ENCODE assay signal across 21 cellular contexts in genomic region chr6:36064770-36065396, GRCh38. TPM values are rescaled to one million over a fixed set of nuclear protein-coding genes. Genes with fewer than 3 reads are reported as not detected.
DNase-seq lines count a peak whose midpoint lies in the region; ATAC-seq, FAIRE-seq and TF ChIP-seq lines count a peak whose summit lies in the region.
"Had no signal": no experiment of that assay in that cellular context is flagged by ENCODE, and none has a peak within 500 bp of the region (broad histone marks: within the 10 kb centered on the region; RNA-seq: fewer than 3 reads in every experiment).

No MANE protein-coding gene starts in this region.

- H3K4me1 ChIP-seq in GM12878 (ENCODE audit: control insufficient read depth, insufficient read depth, low read length) (peaks cover 3% of the 10 kb centered on the region; the same call in 1 of the 2 replicates), uterus (peaks cover 0 to 7% of the 10 kb centered on the region in 2 donors)

- H3K36me3 ChIP-seq in GM12878 (ENCODE audit: control insufficient read depth in 2 of 2, insufficient read depth in 2 of 2, low read length in 1 of 2) (peaks cover 0 to 5% of the 10 kb centered on the region in 2 experiments; a peak in 3 of 4 replicates), uterus (no peaks in the 10 kb centered on the region), H7 (replicated peaks; ENCODE audit: control insufficient read depth, insufficient read depth, low read length) (no peaks in the 10 kb centered on the region; the same call in 1 of the 2 replicates)
- H3K36me3 ChIP-seq: adrenal gland had no signal

- CTCF ChIA-PET in activated naive CD4-positive, alpha-beta T cell treated with anti-CD3 and anti-CD28 coated beads, Interleukin-2, amount 10 ng/mL, durations not matched to agents 7 days and 5 days (lab: Charles Lee): no interaction called here
- CTCF ChIA-PET in GM12878 (lab: Yijun Ruan, JAX): interaction anchor here (0.9 kb wide), 1 partner anchor 18 kb away, joined by 4 read pairs; no protein-coding TSS in a partner anchor

- H3K9me3 Mint-ChIP-seq in activated naive CD4-positive, alpha-beta T cell treated with anti-CD3 and anti-CD28 coated beads, Interleukin-2, amount 50 U/mL, for 72 hours: no peaks in the 10 kb centered on the region
- no peaks in the 10 kb centered on the region for H3K9me3 Mint-ChIP-seq in activated naive CD4-positive, alpha-beta T cell treated with anti-CD3 and anti-CD28 coated beads, Interleukin-2, amount 10 ng/mL, durations not matched to agents 7 days and 5 days
- no peaks in the 10 kb centered on the region for H3K9me3 Mint-ChIP-seq in mesothelial cell of epicardium
- H3K9me3 Mint-ChIP-seq: HFFc6 had no signal

- H3K27me3 ChIP-seq in GM12878 (replicated peaks in 1 of 2; ENCODE audit: control insufficient read depth in 2 of 2, insufficient read depth in 2 of 2, low read length in 1 of 2): no peaks in the 10 kb centered on the region
- H3K27me3 ChIP-seq in uterus: no peaks in the 10 kb centered on the region
- H3K27me3 ChIP-seq in H7 (ENCODE audit: control insufficient read depth, insufficient read depth, low read length): no peaks in the 10 kb centered on the region
- H3K27me3 ChIP-seq: adrenal gland had no signal

- no peak overlapping the region for H3K4me2 ChIP-seq in GM12878 (ENCODE audit: control insufficient read depth, insufficient read depth)

- 98% methylated on average over 3 of the region's 3 CpGs for WGBS in GM12878 (ENCODE audit: insufficient coverage, insufficient replicate concordance, low lambda C conversion rate, missing lambda C conversion rate)

- TF ChIP-seq POLR2A in GM12878 (IDR thresholded peaks at IDR 0.05; ENCODE audit: low read depth, low read length) (no peak), uterus (IDR thresholded peaks at IDR 0.05) (no peak)

- peaks cover 10% of the 10 kb centered on the region for H3K4me1 Mint-ChIP-seq in activated naive CD4-positive, alpha-beta T cell treated with anti-CD3 and anti-CD28 coated beads, Interleukin-2, amount 10 ng/mL, durations not matched to agents 7 days and 5 days
- H3K4me1 Mint-ChIP-seq in mesothelial cell of epicardium: peaks cover 50% of the 10 kb centered on the region

- POLR2A ChIA-PET in GM12878 (lab: Charles Lee): no interaction called here

- DNase-seq in activated naive CD4-positive, alpha-beta T cell treated with anti-CD3 and anti-CD28 coated beads, Interleukin-2, amount 50 U/mL, for 72 hours (ENCODE audit: low spot score in 2 of 2): no peak
- DNase-seq in activated naive CD4-positive, alpha-beta T cell treated with anti-CD3 and anti-CD28 coated beads, Interleukin-2, amount 10 ng/mL, durations not matched to agents 7 days and 5 days: no peak
- no peak for DNase-seq in GM12878 (ENCODE audit: low read depth, low spot score)
- DNase-seq in mesothelial cell of epicardium (ENCODE audit: low spot score in 2 of 2, unreplicated experiment in 2 of 2): no peak
- DNase-seq in uterus: no peak
- no peak for DNase-seq in H7
- DNase-seq: activated T-cell treated with anti-CD3 and anti-CD28 coated beads for 4 hours; adrenal gland; cerebellar nuclear complex; GF-D8; HFFc6; mammary epithelial cell; NCI-H1092 treated with DMSO at 0.1 percent for 48 hours; NCI-H2171 treated with DMSO at 0.1 percent for 48 hours; nucleus accumbens; stimulated activated CD4-positive, alpha-beta T cell treated with anti-CD3 and anti-CD28 coated beads, Interleukin-4, amount 100 ng/mL, for 1 hour had no signal

- peak; percentile 28 to 50 for ATAC-seq in activated naive CD4-positive, alpha-beta T cell treated with anti-CD3 and anti-CD28 coated beads, Interleukin-2, amount 50 U/mL, for 72 hours
- ATAC-seq in GM12878: peak; percentile 37; the same call in 1 of the 3 replicates
- ATAC-seq in HG03097 (IDR thresholded peaks at IDR 0.05; ENCODE audit: low FRiP score, unreplicated experiment): no peak
- no peak for ATAC-seq in HG03439 (IDR thresholded peaks at IDR 0.05; ENCODE audit: unreplicated experiment)

- TF ChIP-seq RAD21 in GM12878 (IDR thresholded peaks at IDR 0.05; ENCODE audit: insufficient read depth, low read depth, low read length): no peak

- H3K4me3 ChIP-seq in GM12878 (no peak overlapping the region), uterus (no peak overlapping the region), H7 (ENCODE audit: insufficient read depth, low read depth, low read length) (no peak overlapping the region)
- H3K4me3 ChIP-seq: adrenal gland had no signal

- peaks cover 0 to 10% of the 10 kb centered on the region in 2 donors for H3K36me3 Mint-ChIP-seq in activated naive CD4-positive, alpha-beta T cell treated with anti-CD3 and anti-CD28 coated beads, Interleukin-2, amount 50 U/mL, for 72 hours
- peaks cover 33% of the 10 kb centered on the region for H3K36me3 Mint-ChIP-seq in activated naive CD4-positive, alpha-beta T cell treated with anti-CD3 and anti-CD28 coated beads, Interleukin-2, amount 10 ng/mL, durations not matched to agents 7 days and 5 days
- peaks cover 9% of the 10 kb centered on the region for H3K36me3 Mint-ChIP-seq in mesothelial cell of epicardium

- H3K27me3 Mint-ChIP-seq in activated naive CD4-positive, alpha-beta T cell treated with anti-CD3 and anti-CD28 coated beads, Interleukin-2, amount 10 ng/mL, durations not matched to agents 7 days and 5 days: no peaks in the 10 kb centered on the region
- no peaks in the 10 kb centered on the region for H3K27me3 Mint-ChIP-seq in mesothelial cell of epicardium (ENCODE audit: low read depth)

- H3K4me3 Mint-ChIP-seq in activated naive CD4-positive, alpha-beta T cell treated with anti-CD3 and anti-CD28 coated beads, Interleukin-2, amount 10 ng/mL, durations not matched to agents 7 days and 5 days: no peak overlapping the region
- no peak overlapping the region for H3K4me3 Mint-ChIP-seq in mesothelial cell of epicardium
- H3K4me3 Mint-ChIP-seq: HFFc6 had no signal

- H3K27ac ChIP-seq in GM12878 (ENCODE audit: control insufficient read depth, insufficient read depth) (no peak overlapping the region), uterus (peak overlapping the region; percentile 5 to 29)
- H3K27ac ChIP-seq: adrenal gland had no signal

- H3K9me3 ChIP-seq in GM12878 (replicated peaks; ENCODE audit: control insufficient read depth, insufficient read depth, low read length) (no peaks in the 10 kb centered on the region), uterus (no peaks in the 10 kb centered on the region)
- H3K9me3 ChIP-seq: adrenal gland had no signal

- H4K20me1 ChIP-seq in GM12878 (ENCODE audit: control insufficient read depth, insufficient read depth): no peaks in the 10 kb centered on the region

- SMC1A ChIA-PET in GM12878 (lab: Charles Lee; ENCODE audit: uncharacterized antibody, unreplicated experiment): interaction anchor here (0.6 to 1.5 kb wide), 2 partner anchors 36 to 249 kb away, joined by 4 read pairs; no protein-coding TSS in a partner anchor

- no peak for TF ChIP-seq EP300 in GM12878 (IDR thresholded peaks at IDR 0.05; ENCODE audit: borderline replicate concordance in 1 of 2, control insufficient read depth in 1 of 2, low read depth in 2 of 2, low read length in 2 of 2)

- no TSS peak for BruUV-seq in GM12878 (replicated peaks; lab: Mats Ljungman, UMichigan)

- peaks cover 15% of the 10 kb centered on the region for H3K79me2 ChIP-seq in GM12878 (ENCODE audit: control insufficient read depth, insufficient read depth, low read length)

- peak overlapping the region in 1 of 2 donors; percentile 32 for H3K27ac Mint-ChIP-seq in activated naive CD4-positive, alpha-beta T cell treated with anti-CD3 and anti-CD28 coated beads, Interleukin-2, amount 50 U/mL, for 72 hours
- H3K27ac Mint-ChIP-seq in activated naive CD4-positive, alpha-beta T cell treated with anti-CD3 and anti-CD28 coated beads, Interleukin-2, amount 10 ng/mL, durations not matched to agents 7 days and 5 days: no peak overlapping the region
- H3K27ac Mint-ChIP-seq in mesothelial cell of epicardium: peak overlapping the region; percentile 83
- H3K27ac Mint-ChIP-seq: HFFc6 had no signal

- in situ Hi-C loops in GM12878 (cut with MboI): no loop called here

- TF ChIP-seq CTCF in GM12878 (IDR thresholded peaks at IDR 0.05 in 2 of 3, conservative IDR thresholded peaks at IDR 0.05 in 1 of 3; ENCODE audit: control insufficient read depth in 2 of 3, extremely low read depth in 1 of 3, insufficient read depth in 1 of 3, low read depth in 3 of 3, low read length in 3 of 3): no peak
- no peak for TF ChIP-seq CTCF in mesothelial cell of epicardium (IDR thresholded peaks at IDR 0.05; ENCODE audit: unreplicated experiment)
- no peak for TF ChIP-seq CTCF in uterus (IDR thresholded peaks at IDR 0.05)

- FAIRE-seq in GM12878 (lab: Jason Lieb, UNC): no peak
- FAIRE-seq: D721Med, endothelial cell of umbilical vein had no signal

- intact Hi-C loops in GM12878 (cut with micrococcal nuclease; ENCODE audit: unreplicated experiment): no loop called here
- intact Hi-C loops in uterus (cut with DNase I; ENCODE audit: low total_unique reads): no loop called here

- H3K9ac ChIP-seq in GM12878 (ENCODE audit: control insufficient read depth, insufficient read depth, low read length): no peak overlapping the region

- H2AFZ ChIP-seq in GM12878 (ENCODE audit: control insufficient read depth, low read depth, low read length): no peak overlapping the region

- RAD21 ChIA-PET in GM12878 (lab: Charles Lee; ENCODE audit: unreplicated experiment): no interaction called here

RNA-seq across cellular contexts. Expression of gene MAPK14, which starts 37.3 kb away (rescaled TPM):
- total RNA-seq in activated naive CD4-positive, alpha-beta T cell treated with anti-CD3 and anti-CD28 coated beads, Interleukin-2, amount 50 U/mL, for 72 hours: 10 to 100 TPM; 45.3 to 51.5 TPM
- total RNA-seq in GM12878 (2013; cell fraction: nucleolus; rRNA removed): 217 and 244 TPM in 2 replicates
- total RNA-seq in GM12878 (2014; rRNA removed) (47.4 and 53.0 TPM in 2 replicates), GM12878 (2014; rRNA removed; fragmentation: Illumina TruSeq; extraction: Trizol) (43.6 and 44.4 TPM in 2 replicates), GM12878 (2021) (45.6 and 49.1 TPM in 2 replicates), mesothelial cell of epicardium (51.1 to 54.8 TPM (median 54.8 TPM) in 3 replicates), uterus (100 to 1,000 TPM in 2 of 4 donors, 10 to 100 TPM in 2; 62.0 to 117 (median 86.2) TPM)
- 15.3 TPM for polyA plus RNA-seq in GM12878 (2011; ENCODE audit: low read depth)
- polyA plus RNA-seq in GM12878 (2011; rRNA removed) (59.5 and 67.9 TPM in 2 replicates), GM12878 (2014; fragmentation: Illumina TruSeq; extraction: Trizol) (42.4 and 52.5 TPM in 2 replicates), GM12878 (2014; fragmentation: Nextera tagmentation; extraction: Ambion mirVana) (10 to 100 TPM; 12.5 to 13.7 TPM), GM12878 (2014; rRNA removed) (33.0 and 39.5 TPM in 2 replicates), GM12878 (2016; fragmentation: Nextera tagmentation; extraction: Ambion mirVana) (10 to 100 TPM; 37.3 to 44.2 TPM)
- 32.2 and 41.0 TPM in 2 replicates for polyA plus RNA-seq in GM12878 (2011; cell fraction: cytosol; rRNA removed)
- polyA plus RNA-seq in GM12878 (2011; cell fraction: nucleus; rRNA removed): 51.4 and 65.2 TPM in 2 replicates
- polyA plus RNA-seq in GM12878 (2012): 17.0 and 24.1 TPM in 2 replicates
- 75.0 and 99.8 TPM in 2 replicates for polyA minus RNA-seq in GM12878 (2011; rRNA and poly(A)+ RNA removed)
- 17.0 and 23.2 TPM in 2 replicates for polyA minus RNA-seq in GM12878 (2011; cell fraction: cytosol; rRNA and poly(A)+ RNA removed)
- 50.7 and 98.0 TPM in 2 replicates for polyA minus RNA-seq in GM12878 (2011; cell fraction: nucleus; rRNA and poly(A)+ RNA removed)
- total RNA-seq in H7 (2014; rRNA removed; shearing (Covaris generic)): 34.2 and 35.8 TPM in 2 replicates

RNA-seq across cellular contexts. Expression of gene SLC26A8, which starts 40.4 kb away (rescaled TPM):
- under 1 TPM in 1 of 2 donors, not detected in 1; 0.25 TPM for total RNA-seq in activated naive CD4-positive, alpha-beta T cell treated with anti-CD3 and anti-CD28 coated beads, Interleukin-2, amount 50 U/mL, for 72 hours
- not detected in 2 replicates for total RNA-seq in GM12878 (2013; cell fraction: nucleolus; rRNA removed)
- total RNA-seq in GM12878 (2014; rRNA removed) (0.44 and 0.85 TPM in 2 replicates), GM12878 (2014; rRNA removed; fragmentation: Illumina TruSeq; extraction: Trizol) (0.05 and 0.09 TPM in 2 replicates), GM12878 (2021) (0.35 TPM in 1 of 2 replicates, not detected in the other), mesothelial cell of epicardium (0.27 to 0.38 TPM (median 0.29 TPM) in 3 replicates), uterus (under 1 TPM in 1 of 4 donors, not detected in 3; 0.07 TPM)
- not detected for polyA plus RNA-seq in GM12878 (2011; ENCODE audit: low read depth)
- polyA plus RNA-seq in GM12878 (2011; rRNA removed) (not detected in 2 replicates), GM12878 (2014; fragmentation: Illumina TruSeq; extraction: Trizol) (0.32 and 1.1 TPM in 2 replicates), GM12878 (2014; fragmentation: Nextera tagmentation; extraction: Ambion mirVana) (under 1 TPM; 0.14 to 0.18 TPM), GM12878 (2014; rRNA removed) (0.22 and 0.26 TPM in 2 replicates), GM12878 (2016; fragmentation: Nextera tagmentation; extraction: Ambion mirVana) (under 1 TPM; 0.28 to 0.95 TPM)
- polyA plus RNA-seq in GM12878 (2011; cell fraction: cytosol; rRNA removed): not detected in 2 replicates
- 0.06 TPM in 1 of 2 replicates, not detected in the other for polyA plus RNA-seq in GM12878 (2011; cell fraction: nucleus; rRNA removed)
- polyA plus RNA-seq in GM12878 (2012): not detected in 2 replicates
- not detected in 2 replicates for polyA minus RNA-seq in GM12878 (2011; rRNA and poly(A)+ RNA removed)
- polyA minus RNA-seq in GM12878 (2011; cell fraction: cytosol; rRNA and poly(A)+ RNA removed): not detected in 2 replicates
- not detected in 2 replicates for polyA minus RNA-seq in GM12878 (2011; cell fraction: nucleus; rRNA and poly(A)+ RNA removed)
- total RNA-seq in H7 (2014; rRNA removed; shearing (Covaris generic)): 0.03 TPM in 1 of 2 replicates, not detected in the other
- total RNA-seq: endothelial cell of umbilical vein, HFFc6, RPMI7951 had no signal

Comparison
In these comparisons a context has a peak if more than half of its experiments do, and no peak if none do; other contexts are left out.
1. ATAC-seq: peak in activated naive CD4-positive, alpha-beta T cell treated with anti-CD3 and anti-CD28 coated beads, Interleukin-2, amount 50 U/mL, for 72 hours (2 of 2) and GM12878 (single experiment); none in HG03097 (single experiment) and HG03439 (single experiment).